In genomic region chr2:177880278-177880677, GRCh38 we compare ENCODE assay signal across 21 cellular contexts.
DNase-seq lines count a peak whose midpoint lies in the region; ATAC-seq, FAIRE-seq and TF ChIP-seq lines count a peak whose summit lies in the region.
"Had no signal": no experiment of that assay in that cellular context is flagged by ENCODE, and none has a peak within 500 bp of the region (broad histone marks: within the 10 kb centered on the region; RNA-seq: fewer than 3 reads in every experiment).

No MANE protein-coding gene starts in this region.

- ATAC-seq in Right ventricle myocardium inferior: peak; percentile 35
- peak; percentile 68 for ATAC-seq in left ventricle myocardium superior
- peak; percentile 10 for ATAC-seq in left lobe of liver
- no peak for ATAC-seq in GM21619 (IDR thresholded peaks at IDR 0.05; ENCODE audit: unreplicated experiment)
- ATAC-seq in GM19328 (IDR thresholded peaks at IDR 0.05; ENCODE audit: unreplicated experiment): no peak
- ATAC-seq: CD8-positive, alpha-beta T cell; GM23338 had no signal

- H3K4me3 ChIP-seq in right atrium auricular region: no peak overlapping the region
- H3K4me3 ChIP-seq in small intestine (ENCODE audit: low read depth in 1 of 2, low read length in 2 of 2): no peak overlapping the region
- H3K4me3 ChIP-seq in H7 (ENCODE audit: insufficient read depth, low read depth, low read length): no peak overlapping the region
- H3K4me3 ChIP-seq: BLaER1, GM23338 had no signal

- no peaks in the 10 kb centered on the region for H3K27me3 ChIP-seq in right atrium auricular region
- H3K27me3 ChIP-seq in small intestine (ENCODE audit: control insufficient read depth in 2 of 2, insufficient read depth in 2 of 2, low read length in 2 of 2): no peaks in the 10 kb centered on the region
- H3K27me3 ChIP-seq in H7 (ENCODE audit: control insufficient read depth, insufficient read depth, low read length): no peaks in the 10 kb centered on the region
- H3K27me3 ChIP-seq: BLaER1 had no signal

- FAIRE-seq in small intestine (lab: Jason Lieb, UNC): no peak
- FAIRE-seq: A204.1, G401.6, GM12892 had no signal

- no peak for TF ChIP-seq CTCF in right atrium auricular region (IDR thresholded peaks at IDR 0.05)

- 90 to 95% (median 93%) methylated on average over 2 of the region's 2 CpGs for WGBS in small intestine, 3 donors

- DNase-seq in Right ventricle myocardium inferior (ENCODE audit: missing footprints) (no peak), right atrium auricular region (ENCODE audit: low spot score) (no peak), left ventricle myocardium superior (peak; percentile 31), left lobe of liver (ENCODE audit: low spot score) (no peak), small intestine (peak; percentile 67), H7 (no peak)
- DNase-seq: Caco-2; CD4-positive, CD25-positive, alpha-beta regulatory T cell; CD8-positive, alpha-beta T cell; DMS153; DND-41; HCEC 1CT had no signal

- H3K9me3 ChIP-seq in right atrium auricular region (peaks cover 0 to 8% of the 10 kb centered on the region in 2 donors), small intestine (ENCODE audit: control insufficient read depth, low read depth) (no peaks in the 10 kb centered on the region)
- H3K9me3 ChIP-seq: BLaER1, Caco-2 had no signal

- intact Hi-C loops in Right ventricle myocardium inferior (cut with DNase I): loop anchor here (5.0 kb wide), 2 partner anchors 37 to 108 kb away; no protein-coding TSS in a partner anchor
- intact Hi-C loops in left ventricle myocardium superior (cut with micrococcal nuclease): no loop called here

- no peak overlapping the region for H3K27ac ChIP-seq in right atrium auricular region
- no peak overlapping the region for H3K27ac ChIP-seq in small intestine (ENCODE audit: low read depth in 1 of 2, low read length in 1 of 2)
- H3K27ac ChIP-seq: 22Rv1, BLaER1, C4-2B had no signal

- H3K4me1 ChIP-seq in right atrium auricular region (peaks cover 0 to 18% of the 10 kb centered on the region in 2 donors), small intestine (ENCODE audit: control insufficient read depth in 2 of 2, insufficient read depth in 1 of 2, low read depth in 1 of 2, low read length in 1 of 2) (peaks cover 0 to 2% of the 10 kb centered on the region in 2 donors)
- H3K4me1 ChIP-seq: BLaER1, Caco-2 had no signal

- H3K36me3 ChIP-seq in right atrium auricular region (no peaks in the 10 kb centered on the region), small intestine (ENCODE audit: control insufficient read depth in 2 of 2, insufficient read depth in 2 of 2, low read length in 2 of 2) (no peaks in the 10 kb centered on the region), H7 (replicated peaks; ENCODE audit: control insufficient read depth, insufficient read depth, low read length) (no peaks in the 10 kb centered on the region)
- H3K36me3 ChIP-seq: BLaER1 had no signal

Comparison
In these comparisons a context has a peak if more than half of its experiments do, and no peak if none do; other contexts are left out.
1. DNase-seq: peak in left ventricle myocardium superior (single experiment) and small intestine (single experiment); none in Right ventricle myocardium inferior (single experiment), right atrium auricular region (single experiment), left lobe of liver (single experiment) and H7 (single experiment).
2. ATAC-seq: peak in Right ventricle myocardium inferior (single experiment), left ventricle myocardium superior (single experiment) and left lobe of liver (single experiment); none in GM21619 (single experiment) and GM19328 (single experiment).